1 cellular context compared by ENCODE assay signal in the genomic region with DNA sequence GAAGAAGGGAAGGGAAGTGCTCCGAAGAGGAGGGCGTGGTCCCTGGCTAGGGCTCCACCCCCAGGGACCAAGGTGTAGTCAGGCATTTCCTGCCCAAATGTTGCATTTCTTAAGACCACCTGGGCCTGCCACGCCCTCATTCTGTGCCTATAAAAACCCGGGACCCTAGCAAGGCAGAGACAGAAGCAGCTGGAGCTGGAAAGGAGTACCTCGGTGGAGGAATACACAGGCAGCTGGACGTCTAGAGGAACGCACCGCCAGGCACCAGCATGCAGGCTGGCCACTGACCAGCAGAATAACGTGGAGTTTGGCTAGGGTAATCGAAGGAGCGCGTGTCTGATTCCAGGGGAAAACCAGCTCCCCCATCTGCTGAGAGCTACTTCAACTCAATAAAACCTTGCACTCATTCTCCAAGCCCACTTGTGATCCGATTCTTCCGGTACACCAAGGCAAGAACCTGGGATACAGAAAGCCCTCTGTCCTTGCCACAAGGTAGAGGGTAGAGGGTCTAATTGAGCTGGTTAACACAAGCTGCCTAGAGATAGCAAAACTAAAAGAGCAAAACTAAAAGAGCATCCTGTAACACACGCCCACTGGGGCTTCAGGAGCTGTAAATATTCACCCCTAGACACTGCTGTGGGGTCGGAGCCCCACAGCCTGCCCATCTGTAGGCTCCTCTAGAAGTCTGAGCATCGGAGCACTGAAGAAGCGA.
TF ChIP-seq lines count a peak whose summit lies in the region.

No MANE protein-coding gene starts in this region.

TF ChIP-seq in HepG2, 621 proteins besides CTCF, POLR2A, EP300 and RAD21 (continued from another document and continues in another):
- TF ChIP-seq, protein P1, sequence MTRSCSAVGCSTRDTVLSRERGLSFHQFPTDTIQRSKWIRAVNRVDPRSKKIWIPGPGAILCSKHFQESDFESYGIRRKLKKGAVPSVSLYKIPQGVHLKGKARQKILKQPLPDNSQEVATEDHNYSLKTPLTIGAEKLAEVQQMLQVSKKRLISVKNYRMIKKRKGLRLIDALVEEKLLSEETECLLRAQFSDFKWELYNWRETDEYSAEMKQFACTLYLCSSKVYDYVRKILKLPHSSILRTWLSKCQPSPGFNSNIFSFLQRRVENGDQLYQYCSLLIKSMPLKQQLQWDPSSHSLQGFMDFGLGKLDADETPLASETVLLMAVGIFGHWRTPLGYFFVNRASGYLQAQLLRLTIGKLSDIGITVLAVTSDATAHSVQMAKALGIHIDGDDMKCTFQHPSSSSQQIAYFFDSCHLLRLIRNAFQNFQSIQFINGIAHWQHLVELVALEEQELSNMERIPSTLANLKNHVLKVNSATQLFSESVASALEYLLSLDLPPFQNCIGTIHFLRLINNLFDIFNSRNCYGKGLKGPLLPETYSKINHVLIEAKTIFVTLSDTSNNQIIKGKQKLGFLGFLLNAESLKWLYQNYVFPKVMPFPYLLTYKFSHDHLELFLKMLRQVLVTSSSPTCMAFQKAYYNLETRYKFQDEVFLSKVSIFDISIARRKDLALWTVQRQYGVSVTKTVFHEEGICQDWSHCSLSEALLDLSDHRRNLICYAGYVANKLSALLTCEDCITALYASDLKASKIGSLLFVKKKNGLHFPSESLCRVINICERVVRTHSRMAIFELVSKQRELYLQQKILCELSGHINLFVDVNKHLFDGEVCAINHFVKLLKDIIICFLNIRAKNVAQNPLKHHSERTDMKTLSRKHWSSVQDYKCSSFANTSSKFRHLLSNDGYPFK (CRISPR knock-in tag; IDR thresholded peaks at IDR 0.05; ENCODE audit: borderline replicate concordance), result peak; percentile 90; the same call in 1 of the 2 replicates
- TF ChIP-seq, protein P2, sequence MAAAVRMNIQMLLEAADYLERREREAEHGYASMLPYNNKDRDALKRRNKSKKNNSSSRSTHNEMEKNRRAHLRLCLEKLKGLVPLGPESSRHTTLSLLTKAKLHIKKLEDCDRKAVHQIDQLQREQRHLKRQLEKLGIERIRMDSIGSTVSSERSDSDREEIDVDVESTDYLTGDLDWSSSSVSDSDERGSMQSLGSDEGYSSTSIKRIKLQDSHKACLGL (CRISPR knock-in tag; IDR thresholded peaks at IDR 0.05), result 0 out of 2 replicates have a peak, but pooled peaks have one; percentile 22
- TF ChIP-seq MATR3 (CRISPR knock-in tag; IDR thresholded peaks at IDR 0.05) (no peak), MEIS2 (CRISPR knock-in tag; IDR thresholded peaks at IDR 0.05) (no peak; the same call in 1 of the 2 replicates), ZNF335 (CRISPR knock-in tag; IDR thresholded peaks at IDR 0.05) (no peak; the same call in 1 of the 2 replicates), IRX3 (CRISPR knock-in tag; IDR thresholded peaks at IDR 0.05; ENCODE audit: borderline replicate concordance, low read depth) (peak; percentile 56; the same call in 1 of the 2 replicates), SPEN (CRISPR knock-in tag; IDR thresholded peaks at IDR 0.05; ENCODE audit: low read depth) (peak; percentile 61; the same call in 1 of the 2 replicates), CREM (IDR thresholded peaks at IDR 0.05) (no peak; the same call in 1 of the 2 replicates), CREM (CRISPR knock-in tag; IDR thresholded peaks at IDR 0.05) (no peak; the same call in 1 of the 2 replicates), RAD51 (IDR thresholded peaks at IDR 0.05; ENCODE audit: borderline replicate concordance) (no peak), SMYD3 (CRISPR knock-in tag; IDR thresholded peaks at IDR 0.05) (peak; percentile 63; the same call in 1 of the 2 replicates), ZFP90 (CRISPR knock-in tag; IDR thresholded peaks at IDR 0.05; ENCODE audit: borderline replicate concordance) (0 out of 2 replicates have a peak, but pooled peaks have one; percentile 15), TP53 (CRISPR knock-in tag; conservative IDR thresholded peaks at IDR 0.05) (no peak), WIZ (CRISPR knock-in tag; IDR thresholded peaks at IDR 0.05) (no peak), MLLT10 (CRISPR knock-in tag; IDR thresholded peaks at IDR 0.05) (no peak), ZNF773 (CRISPR knock-in tag; IDR thresholded peaks at IDR 0.05; ENCODE audit: borderline replicate concordance) (0 out of 2 replicates have a peak, but pooled peaks have one; percentile 56), RBM39 (IDR thresholded peaks at IDR 0.05; ENCODE audit: low read depth, low read length, poor library complexity, severe bottlenecking) (peak; percentile 42), THYN1 (CRISPR knock-in tag; IDR thresholded peaks at IDR 0.05; ENCODE audit: borderline replicate concordance, low read depth) (no peak), YEATS4 (CRISPR knock-in tag; IDR thresholded peaks at IDR 0.05; ENCODE audit: borderline replicate concordance) (peak; percentile 70; the same call in 1 of the 2 replicates), ZNF331 (CRISPR knock-in tag; IDR thresholded peaks at IDR 0.05) (peak; percentile 67; the same call in 1 of the 2 replicates), SMAD1 (CRISPR knock-in tag; IDR thresholded peaks at IDR 0.05; ENCODE audit: borderline replicate concordance, low read depth) (no peak), CHD2 (IDR thresholded peaks at IDR 0.05; ENCODE audit: low read depth, low read length) (no peak), TGIF2 (CRISPR knock-in tag; IDR thresholded peaks at IDR 0.05) (no peak)
- TF ChIP-seq, protein P3, sequence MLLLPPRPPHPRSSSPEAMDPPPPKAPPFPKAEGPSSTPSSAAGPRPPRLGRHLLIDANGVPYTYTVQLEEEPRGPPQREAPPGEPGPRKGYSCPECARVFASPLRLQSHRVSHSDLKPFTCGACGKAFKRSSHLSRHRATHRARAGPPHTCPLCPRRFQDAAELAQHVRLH (CRISPR knock-in tag; IDR thresholded peaks at IDR 0.05; ENCODE audit: borderline replicate concordance, low read depth), result peak; percentile 77
- TF ChIP-seq, protein P4, sequence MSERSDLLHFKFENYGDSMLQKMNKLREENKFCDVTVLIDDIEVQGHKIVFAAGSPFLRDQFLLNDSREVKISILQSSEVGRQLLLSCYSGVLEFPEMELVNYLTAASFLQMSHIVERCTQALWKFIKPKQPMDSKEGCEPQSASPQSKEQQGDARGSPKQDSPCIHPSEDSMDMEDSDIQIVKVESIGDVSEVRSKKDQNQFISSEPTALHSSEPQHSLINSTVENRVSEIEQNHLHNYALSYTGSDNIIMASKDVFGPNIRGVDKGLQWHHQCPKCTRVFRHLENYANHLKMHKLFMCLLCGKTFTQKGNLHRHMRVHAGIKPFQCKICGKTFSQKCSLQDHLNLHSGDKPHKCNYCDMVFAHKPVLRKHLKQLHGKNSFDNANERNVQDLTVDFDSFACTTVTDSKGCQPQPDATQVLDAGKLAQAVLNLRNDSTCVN (CRISPR knock-in tag; IDR thresholded peaks at IDR 0.05; ENCODE audit: borderline replicate concordance), result peak; percentile 66; the same call in 1 of the 2 replicates
- TF ChIP-seq, protein P5, sequence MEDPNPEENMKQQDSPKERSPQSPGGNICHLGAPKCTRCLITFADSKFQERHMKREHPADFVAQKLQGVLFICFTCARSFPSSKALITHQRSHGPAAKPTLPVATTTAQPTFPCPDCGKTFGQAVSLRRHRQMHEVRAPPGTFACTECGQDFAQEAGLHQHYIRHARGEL (CRISPR knock-in tag; IDR thresholded peaks at IDR 0.05), result no peak
- TF ChIP-seq, protein P6, sequence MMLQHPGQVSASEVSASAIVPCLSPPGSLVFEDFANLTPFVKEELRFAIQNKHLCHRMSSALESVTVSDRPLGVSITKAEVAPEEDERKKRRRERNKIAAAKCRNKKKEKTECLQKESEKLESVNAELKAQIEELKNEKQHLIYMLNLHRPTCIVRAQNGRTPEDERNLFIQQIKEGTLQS (CRISPR knock-in tag; IDR thresholded peaks at IDR 0.05), result peak; percentile 49
- TF ChIP-seq, protein P7, sequence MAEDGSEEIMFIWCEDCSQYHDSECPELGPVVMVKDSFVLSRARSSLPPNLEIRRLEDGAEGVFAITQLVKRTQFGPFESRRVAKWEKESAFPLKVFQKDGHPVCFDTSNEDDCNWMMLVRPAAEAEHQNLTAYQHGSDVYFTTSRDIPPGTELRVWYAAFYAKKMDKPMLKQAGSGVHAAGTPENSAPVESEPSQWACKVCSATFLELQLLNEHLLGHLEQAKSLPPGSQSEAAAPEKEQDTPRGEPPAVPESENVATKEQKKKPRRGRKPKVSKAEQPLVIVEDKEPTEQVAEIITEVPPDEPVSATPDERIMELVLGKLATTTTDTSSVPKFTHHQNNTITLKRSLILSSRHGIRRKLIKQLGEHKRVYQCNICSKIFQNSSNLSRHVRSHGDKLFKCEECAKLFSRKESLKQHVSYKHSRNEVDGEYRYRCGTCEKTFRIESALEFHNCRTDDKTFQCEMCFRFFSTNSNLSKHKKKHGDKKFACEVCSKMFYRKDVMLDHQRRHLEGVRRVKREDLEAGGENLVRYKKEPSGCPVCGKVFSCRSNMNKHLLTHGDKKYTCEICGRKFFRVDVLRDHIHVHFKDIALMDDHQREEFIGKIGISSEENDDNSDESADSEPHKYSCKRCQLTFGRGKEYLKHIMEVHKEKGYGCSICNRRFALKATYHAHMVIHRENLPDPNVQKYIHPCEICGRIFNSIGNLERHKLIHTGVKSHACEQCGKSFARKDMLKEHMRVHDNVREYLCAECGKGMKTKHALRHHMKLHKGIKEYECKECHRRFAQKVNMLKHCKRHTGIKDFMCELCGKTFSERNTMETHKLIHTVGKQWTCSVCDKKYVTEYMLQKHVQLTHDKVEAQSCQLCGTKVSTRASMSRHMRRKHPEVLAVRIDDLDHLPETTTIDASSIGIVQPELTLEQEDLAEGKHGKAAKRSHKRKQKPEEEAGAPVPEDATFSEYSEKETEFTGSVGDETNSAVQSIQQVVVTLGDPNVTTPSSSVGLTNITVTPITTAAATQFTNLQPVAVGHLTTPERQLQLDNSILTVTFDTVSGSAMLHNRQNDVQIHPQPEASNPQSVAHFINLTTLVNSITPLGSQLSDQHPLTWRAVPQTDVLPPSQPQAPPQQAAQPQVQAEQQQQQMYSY (CRISPR knock-in tag; IDR thresholded peaks at IDR 0.05), result no peak
- TF ChIP-seq, protein P8, sequence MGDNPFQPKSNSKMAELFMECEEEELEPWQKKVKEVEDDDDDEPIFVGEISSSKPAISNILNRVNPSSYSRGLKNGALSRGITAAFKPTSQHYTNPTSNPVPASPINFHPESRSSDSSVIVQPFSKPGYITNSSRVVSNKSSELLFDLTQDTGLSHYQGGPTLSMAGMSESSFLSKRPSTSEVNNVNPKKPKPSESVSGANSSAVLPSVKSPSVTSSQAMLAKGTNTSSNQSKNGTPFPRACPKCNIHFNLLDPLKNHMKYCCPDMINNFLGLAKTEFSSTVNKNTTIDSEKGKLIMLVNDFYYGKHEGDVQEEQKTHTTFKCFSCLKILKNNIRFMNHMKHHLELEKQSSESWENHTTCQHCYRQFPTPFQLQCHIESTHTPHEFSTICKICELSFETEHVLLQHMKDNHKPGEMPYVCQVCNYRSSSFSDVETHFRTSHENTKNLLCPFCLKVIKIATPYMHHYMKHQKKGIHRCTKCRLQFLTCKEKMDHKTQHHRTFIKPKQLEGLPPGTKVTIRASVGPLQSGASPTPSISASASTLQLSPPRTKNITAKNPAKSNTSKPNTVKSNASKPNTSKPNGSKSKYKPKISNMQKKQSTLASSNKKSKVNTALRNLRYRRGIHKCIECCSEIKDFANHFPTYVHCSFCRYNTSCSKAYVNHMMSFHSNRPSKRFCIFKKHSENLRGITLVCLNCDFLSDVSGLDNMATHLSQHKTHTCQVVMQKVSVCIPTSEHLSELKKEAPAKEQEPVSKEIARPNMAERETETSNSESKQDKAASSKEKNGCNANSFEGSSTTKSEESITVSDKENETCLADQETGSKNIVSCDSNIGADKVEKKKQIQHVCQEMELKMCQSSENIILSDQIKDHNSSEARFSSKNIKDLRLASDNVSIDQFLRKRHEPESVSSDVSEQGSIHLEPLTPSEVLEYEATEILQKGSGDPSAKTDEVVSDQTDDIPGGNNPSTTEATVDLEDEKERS (CRISPR knock-in tag; IDR thresholded peaks at IDR 0.05), result peak; percentile 66; the same call in 1 of the 2 replicates
- TF ChIP-seq, protein P9, sequence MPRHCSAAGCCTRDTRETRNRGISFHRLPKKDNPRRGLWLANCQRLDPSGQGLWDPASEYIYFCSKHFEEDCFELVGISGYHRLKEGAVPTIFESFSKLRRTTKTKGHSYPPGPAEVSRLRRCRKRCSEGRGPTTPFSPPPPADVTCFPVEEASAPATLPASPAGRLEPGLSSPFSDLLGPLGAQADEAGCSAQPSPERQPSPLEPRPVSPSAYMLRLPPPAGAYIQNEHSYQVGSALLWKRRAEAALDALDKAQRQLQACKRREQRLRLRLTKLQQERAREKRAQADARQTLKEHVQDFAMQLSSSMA (CRISPR knock-in tag; IDR thresholded peaks at IDR 0.05), result no peak; the same call in 1 of the 2 replicates
- TF ChIP-seq, protein P10, sequence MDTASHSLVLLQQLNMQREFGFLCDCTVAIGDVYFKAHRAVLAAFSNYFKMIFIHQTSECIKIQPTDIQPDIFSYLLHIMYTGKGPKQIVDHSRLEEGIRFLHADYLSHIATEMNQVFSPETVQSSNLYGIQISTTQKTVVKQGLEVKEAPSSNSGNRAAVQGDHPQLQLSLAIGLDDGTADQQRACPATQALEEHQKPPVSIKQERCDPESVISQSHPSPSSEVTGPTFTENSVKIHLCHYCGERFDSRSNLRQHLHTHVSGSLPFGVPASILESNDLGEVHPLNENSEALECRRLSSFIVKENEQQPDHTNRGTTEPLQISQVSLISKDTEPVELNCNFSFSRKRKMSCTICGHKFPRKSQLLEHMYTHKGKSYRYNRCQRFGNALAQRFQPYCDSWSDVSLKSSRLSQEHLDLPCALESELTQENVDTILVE (CRISPR knock-in tag; IDR thresholded peaks at IDR 0.05), result peak; percentile 31; the same call in 1 of the 2 replicates
- TF ChIP-seq, protein P11, sequence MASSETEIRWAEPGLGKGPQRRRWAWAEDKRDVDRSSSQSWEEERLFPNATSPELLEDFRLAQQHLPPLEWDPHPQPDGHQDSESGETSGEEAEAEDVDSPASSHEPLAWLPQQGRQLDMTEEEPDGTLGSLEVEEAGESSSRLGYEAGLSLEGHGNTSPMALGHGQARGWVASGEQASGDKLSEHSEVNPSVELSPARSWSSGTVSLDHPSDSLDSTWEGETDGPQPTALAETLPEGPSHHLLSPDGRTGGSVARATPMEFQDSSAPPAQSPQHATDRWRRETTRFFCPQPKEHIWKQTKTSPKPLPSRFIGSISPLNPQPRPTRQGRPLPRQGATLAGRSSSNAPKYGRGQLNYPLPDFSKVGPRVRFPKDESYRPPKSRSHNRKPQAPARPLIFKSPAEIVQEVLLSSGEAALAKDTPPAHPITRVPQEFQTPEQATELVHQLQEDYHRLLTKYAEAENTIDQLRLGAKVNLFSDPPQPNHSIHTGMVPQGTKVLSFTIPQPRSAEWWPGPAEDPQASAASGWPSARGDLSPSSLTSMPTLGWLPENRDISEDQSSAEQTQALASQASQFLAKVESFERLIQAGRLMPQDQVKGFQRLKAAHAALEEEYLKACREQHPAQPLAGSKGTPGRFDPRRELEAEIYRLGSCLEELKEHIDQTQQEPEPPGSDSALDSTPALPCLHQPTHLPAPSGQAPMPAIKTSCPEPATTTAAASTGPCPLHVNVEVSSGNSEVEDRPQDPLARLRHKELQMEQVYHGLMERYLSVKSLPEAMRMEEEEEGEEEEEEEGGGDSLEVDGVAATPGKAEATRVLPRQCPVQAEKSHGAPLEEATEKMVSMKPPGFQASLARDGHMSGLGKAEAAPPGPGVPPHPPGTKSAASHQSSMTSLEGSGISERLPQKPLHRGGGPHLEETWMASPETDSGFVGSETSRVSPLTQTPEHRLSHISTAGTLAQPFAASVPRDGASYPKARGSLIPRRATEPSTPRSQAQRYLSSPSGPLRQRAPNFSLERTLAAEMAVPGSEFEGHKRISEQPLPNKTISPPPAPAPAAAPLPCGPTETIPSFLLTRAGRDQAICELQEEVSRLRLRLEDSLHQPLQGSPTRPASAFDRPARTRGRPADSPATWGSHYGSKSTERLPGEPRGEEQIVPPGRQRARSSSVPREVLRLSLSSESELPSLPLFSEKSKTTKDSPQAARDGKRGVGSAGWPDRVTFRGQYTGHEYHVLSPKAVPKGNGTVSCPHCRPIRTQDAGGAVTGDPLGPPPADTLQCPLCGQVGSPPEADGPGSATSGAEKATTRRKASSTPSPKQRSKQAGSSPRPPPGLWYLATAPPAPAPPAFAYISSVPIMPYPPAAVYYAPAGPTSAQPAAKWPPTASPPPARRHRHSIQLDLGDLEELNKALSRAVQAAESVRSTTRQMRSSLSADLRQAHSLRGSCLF (CRISPR knock-in tag; IDR thresholded peaks at IDR 0.05; ENCODE audit: borderline replicate concordance), result no peak
